14 cellular contexts compared by ENCODE assay signal in genomic region chr5:1312206-1312605, GRCh38. TPM values are rescaled to one million over a fixed set of nuclear protein-coding genes. Genes with fewer than 3 reads are reported as not detected.
A peak's percentile ranks its signal among the peaks of the same experiment; 100 is the strongest.
DNase-seq lines count a peak whose midpoint lies in the region; ATAC-seq and TF ChIP-seq lines count a peak whose summit lies in the region.
"Had no signal": no experiment of that assay in that cellular context is flagged by ENCODE, and none has a peak within 500 bp of the region (broad histone marks: within the 10 kb centered on the region; RNA-seq: fewer than 3 reads in every experiment).

No MANE protein-coding gene starts in this region.

- peaks cover 3% of the 10 kb centered on the region for H3K36me3 Mint-ChIP-seq in activated CD4-positive, alpha-beta memory T cell treated with anti-CD3 and anti-CD28 coated beads for 36 hours

- H3K4me2 ChIP-seq in mammary epithelial cell (ENCODE audit: insufficient read depth, low read depth, low read length): no peak overlapping the region
- H3K4me2 ChIP-seq: GM23338 had no signal

- H3K4me3 Mint-ChIP-seq in activated CD4-positive, alpha-beta memory T cell treated with anti-CD3 and anti-CD28 coated beads for 36 hours: no peak overlapping the region
- H3K4me3 Mint-ChIP-seq: GM23338 had no signal

- peaks cover 17% of the 10 kb centered on the region for H3K9me3 Mint-ChIP-seq in activated CD4-positive, alpha-beta memory T cell treated with anti-CD3 and anti-CD28 coated beads for 36 hours

- dilution Hi-C loops in mammary epithelial cell (cut with HindIII; ENCODE audit: low sequenced_read_pairs): loop anchor here (10.0 kb wide), 2 partner anchors 67 to 327 kb away; no protein-coding TSS in a partner anchor

- BruUV-seq in mammary epithelial cell (replicated peaks; lab: Mats Ljungman, UMichigan): no TSS peak

- no peak overlapping the region for H3K27ac ChIP-seq in effector memory CD4-positive, alpha-beta T cell (ENCODE audit: insufficient read depth, low read length, poor library complexity, severe bottlenecking)
- H3K27ac ChIP-seq in aorta (ENCODE audit: low read depth in 1 of 2, low read length in 2 of 2): no peak overlapping the region
- H3K27ac ChIP-seq in mammary epithelial cell (ENCODE audit: insufficient read depth, low read depth, low read length): no peak overlapping the region
- H3K27ac ChIP-seq: dorsolateral prefrontal cortex had no signal

- no peaks in the 10 kb centered on the region for H3K36me3 ChIP-seq in effector memory CD4-positive, alpha-beta T cell (ENCODE audit: control insufficient read depth, insufficient read depth, low read length)
- H3K36me3 ChIP-seq in aorta (ENCODE audit: control insufficient read depth in 1 of 2, insufficient read depth in 2 of 2, low read length in 1 of 2) (no peaks in the 10 kb centered on the region), mammary epithelial cell (ENCODE audit: insufficient read depth, low read length) (no peaks in the 10 kb centered on the region)

- no peaks in the 10 kb centered on the region for H4K20me1 ChIP-seq in mammary epithelial cell (ENCODE audit: insufficient read depth, low read length)

- H3K9me3 ChIP-seq in effector memory CD4-positive, alpha-beta T cell (ENCODE audit: control insufficient read depth, low read length): no peaks in the 10 kb centered on the region
- no peaks in the 10 kb centered on the region for H3K9me3 ChIP-seq in aorta (ENCODE audit: control insufficient read depth, low read length)
- no peaks in the 10 kb centered on the region for H3K9me3 ChIP-seq in mammary epithelial cell (replicated peaks; ENCODE audit: insufficient read depth, low read length)

- no peaks in the 10 kb centered on the region for H3K79me2 ChIP-seq in mammary epithelial cell (ENCODE audit: insufficient read depth, low read length)

- in situ Hi-C loops in mammary epithelial cell (cut with MboI; ENCODE audit: low sequenced_read_pairs in 2 of 2): no loop called here

- POLR2A ChIA-PET in activated CD4-positive, alpha-beta memory T cell treated with anti-CD3 and anti-CD28 coated beads for 36 hours (lab: Charles Lee): interaction anchor here (0.7 to 0.9 kb wide), 2 partner anchors 11 to 32 kb away, joined by 3 read pairs; no protein-coding TSS in a partner anchor

- no peaks in the 10 kb centered on the region for H3K27me3 ChIP-seq in effector memory CD4-positive, alpha-beta T cell (replicated peaks; ENCODE audit: control insufficient read depth, insufficient read depth, low read length, poor library complexity, severe bottlenecking)
- no peaks in the 10 kb centered on the region for H3K27me3 ChIP-seq in aorta (ENCODE audit: control insufficient read depth in 1 of 2, insufficient read depth in 2 of 2, low read length in 1 of 2)
- no peaks in the 10 kb centered on the region for H3K27me3 ChIP-seq in mammary epithelial cell (ENCODE audit: insufficient read depth, low read length)

- no peak overlapping the region for H3K27ac Mint-ChIP-seq in activated CD4-positive, alpha-beta memory T cell treated with anti-CD3 and anti-CD28 coated beads for 36 hours
- H3K27ac Mint-ChIP-seq: GM23338 had no signal

- peaks cover 41% of the 10 kb centered on the region for H3K4me1 ChIP-seq in effector memory CD4-positive, alpha-beta T cell (ENCODE audit: control insufficient read depth, insufficient read depth, low read length, poor library complexity, severe bottlenecking)
- H3K4me1 ChIP-seq in aorta (ENCODE audit: control insufficient read depth in 1 of 2, insufficient read depth in 2 of 2, low read length in 2 of 2) (no peaks in the 10 kb centered on the region), mammary epithelial cell (ENCODE audit: insufficient read depth, low read length) (peaks cover 11% of the 10 kb centered on the region)

- no peak overlapping the region for H3K9ac ChIP-seq in mammary epithelial cell (ENCODE audit: insufficient read depth, low read length)

- H3K4me3 ChIP-seq in effector memory CD4-positive, alpha-beta T cell (ENCODE audit: insufficient read depth, low read depth, low read length, poor library complexity, severe bottlenecking): no peak overlapping the region
- no peak overlapping the region for H3K4me3 ChIP-seq in aorta (ENCODE audit: low read length in 2 of 2)
- H3K4me3 ChIP-seq in mammary epithelial cell (replicated peaks in 1 of 3; ENCODE audit: insufficient read depth in 1 of 3, low read depth in 2 of 3, low read length in 3 of 3): no peak overlapping the region
- H3K4me3 ChIP-seq: dorsolateral prefrontal cortex, GM23338 had no signal

- ATAC-seq in aorta (ENCODE audit: low FRiP score) (no peak), GM19395 (IDR thresholded peaks at IDR 0.05; ENCODE audit: unreplicated experiment) (no peak)
- ATAC-seq: GM23338 had no signal

- CTCF ChIA-PET in activated CD4-positive, alpha-beta memory T cell treated with anti-CD3 and anti-CD28 coated beads for 36 hours (lab: Charles Lee): no interaction called here
- CTCF ChIA-PET in mammary epithelial cell (lab: Charles Lee; ENCODE audit: low non-redundant PET): no interaction called here

- H3K27me3 Mint-ChIP-seq in activated CD4-positive, alpha-beta memory T cell treated with anti-CD3 and anti-CD28 coated beads for 36 hours: no peaks in the 10 kb centered on the region

- peaks cover 54% of the 10 kb centered on the region for H3K4me1 Mint-ChIP-seq in activated CD4-positive, alpha-beta memory T cell treated with anti-CD3 and anti-CD28 coated beads for 36 hours (ENCODE audit: low read depth)

- no peak for TF ChIP-seq CTCF in mammary epithelial cell (conservative IDR thresholded peaks at IDR 0.05 in 1 of 2, IDR thresholded peaks at IDR 0.05 in 1 of 2; ENCODE audit: extremely low read depth in 1 of 2, insufficient read depth in 1 of 2, low read depth in 1 of 2, low read length in 2 of 2)

- DNase-seq in stimulated activated CD4-positive, alpha-beta T cell treated with anti-CD3 and anti-CD28 coated beads, Interleukin-2, amount 100 ng/mL, for 4 hours (ENCODE audit: low read depth): peak; percentile 19
- DNase-seq in stimulated activated CD4-positive, alpha-beta T cell treated with anti-CD3 and anti-CD28 coated beads, Interleukin-12 subunit alpha, Interleukin-12 subunit beta, amount 100 ng/mL, for 4 hours: no peak
- peak; percentile 36 for DNase-seq in activated CD4-positive, alpha-beta memory T cell treated with anti-CD3 and anti-CD28 coated beads for 36 hours
- DNase-seq in effector memory CD4-positive, alpha-beta T cell: peak; percentile 28 to 39 (median 35)
- peak; percentile 27 to 32 for DNase-seq in aorta
- no peak for DNase-seq in NCI-H226
- no peak for DNase-seq in mammary epithelial cell
- DNase-seq: activated CD4-positive, CD25-positive, alpha-beta regulatory T cell; DMS79 treated with DMSO at 0.1 percent for 48 hours; midbrain; NCI-H2107 had no signal

- H2AFZ ChIP-seq in mammary epithelial cell (ENCODE audit: low read depth, low read length): no peak overlapping the region
- H2AFZ ChIP-seq: GM23338 had no signal

- 87% methylated on average over 7 of the region's 7 CpGs for WGBS in aorta, 2 donors
- 29% methylated on average over 5 of the region's 7 CpGs for WGBS in mammary epithelial cell (ENCODE audit: low coverage, missing lambda C conversion rate)

- intact Hi-C loops in activated CD4-positive, alpha-beta memory T cell treated with anti-CD3 and anti-CD28 coated beads for 36 hours (cut with micrococcal nuclease): no loop called here
- intact Hi-C loops in aorta (cut with DNase I): no loop called here
- intact Hi-C loops in mammary epithelial cell (cut with micrococcal nuclease): no loop called here

RNA-seq across cellular contexts. Expression of gene TERT, which starts 17.3 kb away (rescaled TPM):
- 1 to 10 TPM; 4.7 to 7.3 TPM for total RNA-seq in activated CD4-positive, alpha-beta memory T cell treated with anti-CD3 and anti-CD28 coated beads for 36 hours
- total RNA-seq in aorta (not detected), mammary epithelial cell (not detected)
- polyA plus RNA-seq in aorta (not detected), mammary epithelial cell (not detected)
- not detected for polyA minus RNA-seq in mammary epithelial cell

RNA-seq across cellular contexts. Expression of gene CLPTM1L, which starts 32.7 kb away (rescaled TPM):
- 10 to 100 TPM; 70.1 to 72.9 TPM for total RNA-seq in activated CD4-positive, alpha-beta memory T cell treated with anti-CD3 and anti-CD28 coated beads for 36 hours
- total RNA-seq in aorta (10 to 100 TPM; 66.0 to 71.2 TPM), mammary epithelial cell (100 to 1,000 TPM; 111 to 154 TPM)
- polyA plus RNA-seq in aorta (10 to 100 TPM; 72.5 to 95.5 TPM), mammary epithelial cell (158 TPM)
- polyA minus RNA-seq in mammary epithelial cell: 101 TPM

Comparison
In these comparisons a context has a peak if more than half of its experiments do, and no peak if none do; other contexts are left out.
1. DNase-seq: peak in stimulated activated CD4-positive, alpha-beta T cell treated with anti-CD3 and anti-CD28 coated beads, Interleukin-2, amount 100 ng/mL, for 4 hours (single experiment), activated CD4-positive, alpha-beta memory T cell treated with anti-CD3 and anti-CD28 coated beads for 36 hours (single experiment), effector memory CD4-positive, alpha-beta T cell (3 of 3) and aorta (2 of 2); none in stimulated activated CD4-positive, alpha-beta T cell treated with anti-CD3 and anti-CD28 coated beads, Interleukin-12 subunit alpha, Interleukin-12 subunit beta, amount 100 ng/mL, for 4 hours (single experiment), NCI-H226 (single experiment) and mammary epithelial cell (single experiment).
2. RNA of gene TERT, which starts 17.3 kb away (total RNA-seq): 4.7 to 7.3 TPM in activated CD4-positive, alpha-beta memory T cell treated with anti-CD3 and anti-CD28 coated beads for 36 hours; not detected in aorta and not detected in mammary epithelial cell; every median in the first group is over 4 times any median in the second.